Comparison of ENCODE assay signal across 21 cellular contexts in genomic region chr10:113051456-113051855, GRCh38.
DNase-seq lines count a peak whose midpoint lies in the region; ATAC-seq, FAIRE-seq and TF ChIP-seq lines count a peak whose summit lies in the region.
"Had no signal": no experiment of that assay in that cellular context is flagged by ENCODE, and none has a peak within 500 bp of the region (broad histone marks: within the 10 kb centered on the region; RNA-seq: fewer than 3 reads in every experiment).

No MANE protein-coding gene starts in this region.

- intact Hi-C loops in IMR-90 (cut with micrococcal nuclease) = loop anchor here (10.0 kb wide), 1 partner anchor 333 kb away; no protein-coding TSS in a partner anchor

- no peak overlapping the region for H2BK120ac ChIP-seq in IMR-90 (ENCODE audit: low read depth, low read length)

- H3K9ac ChIP-seq in IMR-90 (ENCODE audit: low read depth, low read length) (no peak overlapping the region), astrocyte (ENCODE audit: low read length) (no peak overlapping the region)

- no peak overlapping the region for H2AFZ ChIP-seq in IMR-90 (replicated peaks; ENCODE audit: low read length, poor library complexity)
- H2AFZ ChIP-seq in astrocyte (ENCODE audit: low read depth, low read length) = no peak overlapping the region
- H2AFZ ChIP-seq in osteoblast (ENCODE audit: low read length) = no peak overlapping the region

- H3K4me3 ChIP-seq in AG10803 (ENCODE audit: low read length) (no peak overlapping the region), IMR-90 (ENCODE audit: insufficient read depth, low read depth, low read length) (no peak overlapping the region), astrocyte (ENCODE audit: insufficient read depth, low read depth, low read length) (no peak overlapping the region), osteoblast (ENCODE audit: insufficient read depth, low read length) (no peak overlapping the region)
- H3K4me3 ChIP-seq: K562, Peyer's patch, SJCRH30 had no signal

- H3K36me3 ChIP-seq in IMR-90 (ENCODE audit: control insufficient read depth, insufficient read depth, low read length) (peaks cover 4% of the 10 kb centered on the region; the same call in 1 of the 2 replicates), astrocyte (ENCODE audit: insufficient read depth, low read length) (no peaks in the 10 kb centered on the region), osteoblast (ENCODE audit: insufficient read depth, low read length) (no peaks in the 10 kb centered on the region)
- H3K36me3 ChIP-seq: Peyer's patch had no signal

- H3K18ac ChIP-seq in IMR-90 (ENCODE audit: low read depth, low read length) = no peak overlapping the region

- WGBS in IMR-90 (ENCODE audit: extremely low coverage in 2 of 2, insufficient read length in 1 of 2), 2 experiments = no CpG with 5 or more reads among the region's 3 CpGs

- POLR2A ChIA-PET in IMR-90 (lab: Charles Lee; ENCODE audit: unreplicated experiment) = no interaction called here

- H3K27me3 Mint-ChIP-seq in astrocyte (ENCODE audit: low read depth, unreplicated experiment) = no peaks in the 10 kb centered on the region

- H4K5ac ChIP-seq in IMR-90 (ENCODE audit: low read depth, low read length) = no peak overlapping the region

- no peak for FAIRE-seq in astrocyte (lab: Jason Lieb, UNC)
- FAIRE-seq: GM12891, K562 had no signal

- no peak overlapping the region for H3K4me3 Mint-ChIP-seq in astrocyte (ENCODE audit: unreplicated experiment)
- H3K4me3 Mint-ChIP-seq: CD14-positive monocyte had no signal

- H3K79me2 ChIP-seq in astrocyte (ENCODE audit: insufficient read depth, low read length) = peaks cover 72% of the 10 kb centered on the region
- H3K79me2 ChIP-seq in osteoblast (ENCODE audit: insufficient read depth, low read length) = peaks cover 50% of the 10 kb centered on the region

- H2BK15ac ChIP-seq in IMR-90 (ENCODE audit: low read depth, low read length) = no peak overlapping the region

- H3K4me2 ChIP-seq in IMR-90 (ENCODE audit: low read depth, low read length) = no peak overlapping the region
- no peak overlapping the region for H3K4me2 ChIP-seq in astrocyte (ENCODE audit: low read length)
- peak overlapping the region; percentile 50 for H3K4me2 ChIP-seq in osteoblast (ENCODE audit: insufficient read depth, low read length)

- dilution Hi-C loops in IMR-90 (cut with HindIII; ENCODE audit: low sequenced_read_pairs, unreplicated experiment) = no loop called here

- H3K23ac ChIP-seq in IMR-90 (ENCODE audit: low read depth, low read length) = no peak overlapping the region

- H3K4me1 Mint-ChIP-seq in astrocyte (ENCODE audit: low read depth, unreplicated experiment) = peaks cover 81% of the 10 kb centered on the region

- no peak for TF ChIP-seq POLR2A in IMR-90 (IDR thresholded peaks at IDR 0.05; ENCODE audit: low read depth, low read length)

- peak; percentile 25 for ATAC-seq in IMR-90 (ENCODE audit: low read depth)
- no peak for ATAC-seq in GM21367 (IDR thresholded peaks at IDR 0.05; ENCODE audit: unreplicated experiment)

- no peak overlapping the region for H2AK9ac ChIP-seq in IMR-90 (replicated peaks; ENCODE audit: low read depth, low read length, poor library complexity)

- no peak overlapping the region for H3K56ac ChIP-seq in IMR-90 (ENCODE audit: extremely low read depth, insufficient read depth, low read length)

- peaks cover 26% of the 10 kb centered on the region for H3K9me1 ChIP-seq in IMR-90 (ENCODE audit: insufficient read depth, low read length)

- H3K4me1 ChIP-seq in IMR-90 (ENCODE audit: control insufficient read depth, insufficient read depth, low read length) (peaks cover 14% of the 10 kb centered on the region), astrocyte (ENCODE audit: insufficient read depth, low read length) (peaks cover 46% of the 10 kb centered on the region), osteoblast (ENCODE audit: insufficient read depth, low read length) (peaks cover 63% of the 10 kb centered on the region)

- no peak for TF ChIP-seq RAD21 in IMR-90 (IDR thresholded peaks at IDR 0.05; ENCODE audit: low read length)

- peak overlapping the region; percentile 73 for H3K27ac Mint-ChIP-seq in astrocyte (ENCODE audit: unreplicated experiment)
- H3K27ac Mint-ChIP-seq: CD14-positive monocyte had no signal

- no peaks in the 10 kb centered on the region for H3K27me3 ChIP-seq in IMR-90 (ENCODE audit: control insufficient read depth, insufficient read depth, low read length)
- H3K27me3 ChIP-seq in astrocyte (ENCODE audit: insufficient read depth, low read length) = no peaks in the 10 kb centered on the region
- no peaks in the 10 kb centered on the region for H3K27me3 ChIP-seq in osteoblast (ENCODE audit: insufficient read depth, low read length)
- H3K27me3 ChIP-seq: Peyer's patch, SJCRH30 had no signal

- H2BK5ac ChIP-seq in IMR-90 (ENCODE audit: low read depth, low read length, poor library complexity, severe bottlenecking) = no peak overlapping the region

- no TSS peak for BruUV-seq in IMR-90 (replicated peaks; lab: Mats Ljungman, UMichigan)

- H3K14ac ChIP-seq in IMR-90 (replicated peaks; ENCODE audit: low read depth, low read length) = no peak overlapping the region

- H2BK20ac ChIP-seq in IMR-90 (ENCODE audit: low read depth, low read length) = no peak overlapping the region

- no peak overlapping the region for H2AK5ac ChIP-seq in IMR-90 (ENCODE audit: low read depth, low read length)

- TF ChIP-seq CTCF in AG10803 (conservative IDR thresholded peaks at IDR 0.05; ENCODE audit: low read length) (no peak), IMR-90 (conservative IDR thresholded peaks at IDR 0.05; ENCODE audit: low read depth, low read length) (no peak), astrocyte (IDR thresholded peaks at IDR 0.05; ENCODE audit: insufficient read depth, low read depth, low read length) (no peak), osteoblast (IDR thresholded peaks at IDR 0.05; ENCODE audit: extremely low read depth, low read depth, low read length) (no peak)

- CTCF ChIA-PET in IMR-90 (lab: Yijun Ruan, JAX) = no interaction called here

- no peak overlapping the region for H4K91ac ChIP-seq in IMR-90 (ENCODE audit: insufficient read depth, low read depth, low read length)

- H3K27ac ChIP-seq in IMR-90 (ENCODE audit: insufficient read depth, low read length) = no peak overlapping the region
- no peak overlapping the region for H3K27ac ChIP-seq in astrocyte (ENCODE audit: low read depth, low read length)
- peak overlapping the region; percentile 29 for H3K27ac ChIP-seq in osteoblast (ENCODE audit: low read depth, low read length)
- H3K27ac ChIP-seq: Peyer's patch, SJCRH30 had no signal

- H4K20me1 ChIP-seq in IMR-90 (ENCODE audit: insufficient read depth, low read length) = peaks cover 27% of the 10 kb centered on the region
- H4K20me1 ChIP-seq in astrocyte (ENCODE audit: insufficient read depth, low read length) = peaks cover 3% of the 10 kb centered on the region
- no peaks in the 10 kb centered on the region for H4K20me1 ChIP-seq in osteoblast (ENCODE audit: insufficient read depth, low read length)

- H4K8ac ChIP-seq in IMR-90 (ENCODE audit: low read depth in 2 of 2, low read length in 2 of 2) = no peak overlapping the region

- peak; percentile 50 for DNase-seq in AG10803 (ENCODE audit: low read depth)
- peak; percentile 43 for DNase-seq in IMR-90
- DNase-seq in astrocyte (ENCODE audit: low read depth) = peak; percentile 52
- no peak for DNase-seq in osteoblast (ENCODE audit: insufficient read length, low spot score, missing footprints)
- DNase-seq in stimulated activated naive CD4-positive, alpha-beta T cell treated with Interleukin-2 at 50 U/mL for 16 hours (lab: John Stamatoyannopoulos, UW) = no peak
- DNase-seq in NCI-H1417 (lab: John Stamatoyannopoulos, UW) = no peak
- no peak for DNase-seq in NCI-H146 (lab: John Stamatoyannopoulos, UW)
- DNase-seq: 8988T, DMS79, NCI-H1092, NCI-H1436 treated with DMSO at 0.1 percent for 48 hours, NCI-H2029, NCI-H2227 treated with DMSO at 0.1 percent for 48 hours, NCI-H510A treated with DMSO at 0.1 percent for 48 hours, NCI-H748 treated with DMSO at 0.1 percent for 48 hours, Peyer's patch had no signal

- no peak overlapping the region for H3K4ac ChIP-seq in IMR-90 (ENCODE audit: low read depth, low read length)

- H3K79me1 ChIP-seq in IMR-90 (ENCODE audit: low read depth in 1 of 2, low read length in 2 of 2) = peaks cover 55 to 78% of the 10 kb centered on the region in 2 experiments

- H3K9me3 ChIP-seq in IMR-90 (ENCODE audit: control insufficient read depth, insufficient read depth, low read length) = no peaks in the 10 kb centered on the region
- no peaks in the 10 kb centered on the region for H3K9me3 ChIP-seq in astrocyte (ENCODE audit: insufficient read depth, low read depth, low read length)
- H3K9me3 ChIP-seq in osteoblast (ENCODE audit: low read depth, low read length) = no peaks in the 10 kb centered on the region
- H3K9me3 ChIP-seq: Peyer's patch, SJCRH30 had no signal

- H3K36me3 Mint-ChIP-seq in astrocyte (ENCODE audit: low read depth, unreplicated experiment) = peaks cover 22% of the 10 kb centered on the region

- in situ Hi-C loops in IMR-90 (cut with MboI; ENCODE audit: low sequenced_read_pairs) = no loop called here

- H3K9me3 Mint-ChIP-seq in astrocyte (ENCODE audit: unreplicated experiment) = peaks cover 1% of the 10 kb centered on the region
- H3K9me3 Mint-ChIP-seq: CD14-positive monocyte had no signal

TF ChIP-seq in IMR-90, 13 proteins besides CTCF, POLR2A, EP300 and RAD21 (continues in another document):
- TF ChIP-seq RCOR1 (IDR thresholded peaks at IDR 0.05; ENCODE audit: insufficient replicate concordance, low read length) = no peak
- no peak for TF ChIP-seq CHD1 (IDR thresholded peaks at IDR 0.05; ENCODE audit: low read depth, low read length)
- TF ChIP-seq MAZ (IDR thresholded peaks at IDR 0.05; ENCODE audit: borderline replicate concordance, low read depth, low read length) = no peak
- no peak for TF ChIP-seq FOS (IDR thresholded peaks at IDR 0.05; ENCODE audit: low read depth, low read length)
- no peak for TF ChIP-seq USF2 (IDR thresholded peaks at IDR 0.05; ENCODE audit: low read depth, low read length)
- TF ChIP-seq ELK1 (IDR thresholded peaks at IDR 0.05; ENCODE audit: borderline replicate concordance, low read depth, low read length) = no peak

Comparison
In these comparisons a context has a peak if more than half of its experiments do, and no peak if none do; other contexts are left out.
1. DNase-seq: peak in AG10803 (single experiment), IMR-90 (single experiment) and astrocyte (single experiment); none in osteoblast (single experiment), stimulated activated naive CD4-positive, alpha-beta T cell treated with Interleukin-2 at 50 U/mL for 16 hours (single experiment), NCI-H1417 (0 of 3) and NCI-H146 (single experiment).